Comparison of ENCODE assay signal across 25 cellular contexts in genomic region chr2:213242653-213243052, GRCh38. TPM values are rescaled to one million over a fixed set of nuclear protein-coding genes. Genes with fewer than 3 reads are reported as not detected.
DNase-seq lines count a peak whose midpoint lies in the region; ATAC-seq, FAIRE-seq and TF ChIP-seq lines count a peak whose summit lies in the region.
"Had no signal": no experiment of that assay in that cellular context is flagged by ENCODE, and none has a peak within 500 bp of the region (broad histone marks: within the 10 kb centered on the region; RNA-seq: fewer than 3 reads in every experiment).

No MANE protein-coding gene starts in this region.

- H3K27me3 Mint-ChIP-seq in CD4-positive, alpha-beta T cell = peaks cover 6% of the 10 kb centered on the region

- in situ Hi-C loops in GM23248 (cut with MboI) = no loop called here

- no peak overlapping the region for H3K4me3 ChIP-seq in KMS-11 (IDR thresholded peaks at IDR 0.05; ENCODE audit: insufficient read depth, low read depth, low read length)
- H3K4me3 ChIP-seq in SU-DHL-6 (ENCODE audit: insufficient read depth, low read length, poor library complexity, severe bottlenecking) = peak overlapping the region; percentile 39
- no peak overlapping the region for H3K4me3 ChIP-seq in pancreas
- no peak overlapping the region for H3K4me3 ChIP-seq in GM23248
- H3K4me3 ChIP-seq: A549; BLaER1 treated with 17β-estradiol and CSF1 and Interleukin-3, amounts not matched to agents 10 nM and 100 nM; HAP-1; MG63; PC-9; SJSA1 had no signal

- POLR2A ChIA-PET in CD4-positive, alpha-beta T cell (lab: Charles Lee) = interaction anchor here (1.4 kb wide), 1 partner anchor 41 kb away, joined by 4 read pairs; no protein-coding TSS in a partner anchor

- no peak for ATAC-seq in CD4-positive, alpha-beta T cell (ENCODE audit: poor library complexity)
- no peak for ATAC-seq in pancreas
- no peak for ATAC-seq in GM21825 (IDR thresholded peaks at IDR 0.05; ENCODE audit: unreplicated experiment)
- ATAC-seq: A549; CD8-positive, alpha-beta T cell had no signal

- H3K27ac ChIP-seq in CD4-positive, alpha-beta T cell (ENCODE audit: low read depth, low read length) = no peak overlapping the region
- peak overlapping the region; percentile 59 for H3K27ac ChIP-seq in KMS-11
- H3K27ac ChIP-seq in SU-DHL-6 (ENCODE audit: low read depth, low read length) = peak overlapping the region; percentile 99
- no peak overlapping the region for H3K27ac ChIP-seq in pancreas
- H3K27ac ChIP-seq in GM23248 = no peak overlapping the region
- H3K27ac ChIP-seq: BLaER1 treated with 17β-estradiol and CSF1 and Interleukin-3, amounts not matched to agents 10 nM and 100 nM; PC-9; SJSA1 had no signal

- H3K27ac Mint-ChIP-seq in CD4-positive, alpha-beta T cell = peak overlapping the region; percentile 5
- H3K27ac Mint-ChIP-seq: HFFc6 had no signal

- H3K4me3 Mint-ChIP-seq in CD4-positive, alpha-beta T cell = no peak overlapping the region
- H3K4me3 Mint-ChIP-seq: HFFc6 had no signal

- TF ChIP-seq CTCF in CD4-positive, alpha-beta T cell (IDR thresholded peaks at IDR 0.05) = no peak
- no peak for TF ChIP-seq CTCF in KMS-11 (conservative IDR thresholded peaks at IDR 0.05; ENCODE audit: low read depth, low read length)
- TF ChIP-seq CTCF in SU-DHL-6 (IDR thresholded peaks at IDR 0.05; ENCODE audit: insufficient read depth, low read length, poor library complexity, severe bottlenecking) = no peak
- TF ChIP-seq CTCF in pancreas (IDR thresholded peaks at IDR 0.05) = no peak

- no peak for DNase-seq in CD4-positive, alpha-beta T cell
- DNase-seq in pancreas = no peak
- DNase-seq in activated T-cell treated with anti-CD3 and anti-CD28 coated beads, Interleukin-2, amount 50 U/mL, for 1 hour = no peak
- no peak for DNase-seq in GM23248
- DNase-seq: AML-193; CD8-positive, alpha-beta T cell; DMS 273 treated with DMSO at 0.1 percent for 48 hours; DMS79 treated with DMSO at 0.1 percent for 48 hours; GOT3; HFFc6; MG63; NCI-H2029; NCI-H446; NCI-H524 treated with DMSO at 0.1 percent for 48 hours; NCI-H774; PC-9; Right ventricle myocardium superior had no signal

- H3K9me3 ChIP-seq in CD4-positive, alpha-beta T cell (ENCODE audit: control insufficient read depth, low read length) = no peaks in the 10 kb centered on the region
- no peaks in the 10 kb centered on the region for H3K9me3 ChIP-seq in SU-DHL-6 (ENCODE audit: insufficient read depth, low read length)
- no peaks in the 10 kb centered on the region for H3K9me3 ChIP-seq in pancreas
- no peaks in the 10 kb centered on the region for H3K9me3 ChIP-seq in GM23248 (ENCODE audit: low read depth)
- H3K9me3 ChIP-seq: A549, HAP-1, MG63, SJSA1 had no signal

- WGBS in pancreas, 2 donors = 92 to 98% methylated on average over 1 of the region's 1 CpG
- 97 to 98% methylated on average over 1 of the region's 1 CpG for WGBS in GM23248 (ENCODE audit: low coverage in 1 of 2, low lambda C conversion rate in 2 of 2, missing lambda C conversion rate in 2 of 2), 2 experiments

- H3K9ac ChIP-seq in KMS-11 = peak overlapping the region; percentile 25; the same call in 1 of the 2 replicates
- peak overlapping the region; percentile 69 for H3K9ac ChIP-seq in SU-DHL-6 (ENCODE audit: low read length)
- no peak overlapping the region for H3K9ac ChIP-seq in GM23248
- H3K9ac ChIP-seq: BLaER1 treated with 17β-estradiol and CSF1 and Interleukin-3, amounts not matched to agents 10 nM and 100 nM had no signal

- H3K36me3 ChIP-seq in KMS-11 (ENCODE audit: insufficient read depth) (no peaks in the 10 kb centered on the region), SU-DHL-6 (ENCODE audit: low read length) (no peaks in the 10 kb centered on the region), pancreas (no peaks in the 10 kb centered on the region), GM23248 (ENCODE audit: low read depth) (no peaks in the 10 kb centered on the region)
- H3K36me3 ChIP-seq: BLaER1 treated with 17β-estradiol and CSF1 and Interleukin-3, amounts not matched to agents 10 nM and 100 nM; HAP-1; MG63; SJSA1 had no signal

- peak; percentile 49 for FAIRE-seq in pancreas (lab: Jason Lieb, UNC)
- FAIRE-seq: A549 had no signal

- peak overlapping the region; percentile 63 for H3K4me2 ChIP-seq in KMS-11
- peak overlapping the region; percentile 99 for H3K4me2 ChIP-seq in SU-DHL-6 (ENCODE audit: low read depth, low read length, poor library complexity, severe bottlenecking)
- no peak overlapping the region for H3K4me2 ChIP-seq in GM23248 (ENCODE audit: unreplicated experiment)
- H3K4me2 ChIP-seq: A549; BLaER1 treated with 17β-estradiol and CSF1 and Interleukin-3, amounts not matched to agents 10 nM and 100 nM; PC-9 had no signal

- peaks cover 26% of the 10 kb centered on the region for H3K4me1 Mint-ChIP-seq in CD4-positive, alpha-beta T cell (ENCODE audit: low read depth)

- H2AFZ ChIP-seq in KMS-11 (ENCODE audit: low read depth) (no peak overlapping the region; the same call in 1 of the 2 replicates), SU-DHL-6 (ENCODE audit: low read depth, low read length, severe bottlenecking) (no peak overlapping the region), GM23248 (no peak overlapping the region)
- H2AFZ ChIP-seq: PC-9 had no signal

- no peaks in the 10 kb centered on the region for H3K36me3 Mint-ChIP-seq in CD4-positive, alpha-beta T cell (ENCODE audit: low read depth)
- H3K36me3 Mint-ChIP-seq: CD8-positive, alpha-beta T cell; T-cell had no signal

- H3F3A ChIP-seq in SU-DHL-6 (ENCODE audit: insufficient read depth) (peaks cover 90% of the 10 kb centered on the region), GM23248 (ENCODE audit: insufficient read depth) (peaks cover 15% of the 10 kb centered on the region)

- H4K20me1 ChIP-seq in KMS-11 (ENCODE audit: insufficient read depth) = no peaks in the 10 kb centered on the region
- H4K20me1 ChIP-seq in SU-DHL-6 (ENCODE audit: low read depth, low read length) = no peaks in the 10 kb centered on the region
- H4K20me1 ChIP-seq in GM23248 (ENCODE audit: insufficient read depth) = no peaks in the 10 kb centered on the region
- H4K20me1 ChIP-seq: BLaER1 treated with 17β-estradiol and CSF1 and Interleukin-3, amounts not matched to agents 10 nM and 100 nM had no signal

- H3K4me1 ChIP-seq in KMS-11 (ENCODE audit: low read depth, poor library complexity, severe bottlenecking) (peaks cover 86% of the 10 kb centered on the region), pancreas (peaks cover 0 to 19% (median 8%) of the 10 kb centered on the region in 3 donors), GM23248 (ENCODE audit: insufficient read depth) (peaks cover 32% of the 10 kb centered on the region)
- H3K4me1 ChIP-seq: BLaER1 treated with 17β-estradiol and CSF1 and Interleukin-3, amounts not matched to agents 10 nM and 100 nM; HAP-1 had no signal

- no peaks in the 10 kb centered on the region for H3K79me2 ChIP-seq in KMS-11 (ENCODE audit: insufficient read depth, low read depth)
- peaks cover 13% of the 10 kb centered on the region for H3K79me2 ChIP-seq in SU-DHL-6 (ENCODE audit: insufficient read depth, low read length)
- H3K79me2 ChIP-seq in GM23248 (ENCODE audit: insufficient read depth) = no peaks in the 10 kb centered on the region

- intact Hi-C loops in CD4-positive, alpha-beta T cell (cut with DNase I, micrococcal nuclease) = no loop called here
- intact Hi-C loops in pancreas (cut with DNase I) = no loop called here

- H3K9me3 Mint-ChIP-seq in CD4-positive, alpha-beta T cell = no peaks in the 10 kb centered on the region
- H3K9me3 Mint-ChIP-seq: CD8-positive, alpha-beta T cell; HFFc6; T-cell had no signal

- H3K27me3 ChIP-seq in CD4-positive, alpha-beta T cell (ENCODE audit: control insufficient read depth, insufficient read depth, low read length) = no peaks in the 10 kb centered on the region
- H3K27me3 ChIP-seq in KMS-11 (ENCODE audit: insufficient read depth, low read depth) = no peaks in the 10 kb centered on the region
- no peaks in the 10 kb centered on the region for H3K27me3 ChIP-seq in SU-DHL-6 (ENCODE audit: low read length)
- H3K27me3 ChIP-seq in pancreas = no peaks in the 10 kb centered on the region
- H3K27me3 ChIP-seq in GM23248 (replicated peaks; ENCODE audit: insufficient read depth) = no peaks in the 10 kb centered on the region
- H3K27me3 ChIP-seq: BLaER1 treated with 17β-estradiol and CSF1 and Interleukin-3, amounts not matched to agents 10 nM and 100 nM; MG63; SJSA1 had no signal

- H3K9me2 ChIP-seq in SU-DHL-6 (replicated peaks; ENCODE audit: insufficient read depth, low read length) (no peaks in the 10 kb centered on the region), GM23248 (ENCODE audit: insufficient read depth) (no peaks in the 10 kb centered on the region)

- CTCF ChIA-PET in CD4-positive, alpha-beta T cell (lab: Charles Lee) = interaction anchor here (1.2 kb wide), 1 partner anchor 8 kb away, joined by 3 read pairs; no protein-coding TSS in a partner anchor

RNA-seq across cellular contexts. Expression of gene SPAG16, which starts 41.6 kb away (rescaled TPM):
- total RNA-seq in CD4-positive, alpha-beta T cell = 1 to 10 TPM; 2.8 to 3.2 TPM
- total RNA-seq in pancreas = 10 to 100 TPM in 5 of 6 donors, 1 to 10 TPM in 1; 9.7 to 21.9 (median 11.6) TPM
- polyA plus RNA-seq in pancreas (10 to 100 TPM; 11.1 to 25.7 TPM), GM23248 (2016; fragmentation: Nextera tagmentation; extraction: Ambion mirVana) (27.7 and 30.7 TPM in 2 replicates)
- total RNA-seq in GM23248 (2014; rRNA removed; shearing (Covaris generic)) = 25.4 and 28.9 TPM in 2 replicates

Comparison
In these comparisons a context has a peak if more than half of its experiments do, and no peak if none do; other contexts are left out.
1. H3K27ac ChIP-seq: peak in KMS-11 (single experiment) and SU-DHL-6 (single experiment); none in CD4-positive, alpha-beta T cell (single experiment), pancreas (0 of 4) and GM23248 (single experiment).